Comparison of ENCODE assay signal across 13 cellular contexts in the genomic region with DNA sequence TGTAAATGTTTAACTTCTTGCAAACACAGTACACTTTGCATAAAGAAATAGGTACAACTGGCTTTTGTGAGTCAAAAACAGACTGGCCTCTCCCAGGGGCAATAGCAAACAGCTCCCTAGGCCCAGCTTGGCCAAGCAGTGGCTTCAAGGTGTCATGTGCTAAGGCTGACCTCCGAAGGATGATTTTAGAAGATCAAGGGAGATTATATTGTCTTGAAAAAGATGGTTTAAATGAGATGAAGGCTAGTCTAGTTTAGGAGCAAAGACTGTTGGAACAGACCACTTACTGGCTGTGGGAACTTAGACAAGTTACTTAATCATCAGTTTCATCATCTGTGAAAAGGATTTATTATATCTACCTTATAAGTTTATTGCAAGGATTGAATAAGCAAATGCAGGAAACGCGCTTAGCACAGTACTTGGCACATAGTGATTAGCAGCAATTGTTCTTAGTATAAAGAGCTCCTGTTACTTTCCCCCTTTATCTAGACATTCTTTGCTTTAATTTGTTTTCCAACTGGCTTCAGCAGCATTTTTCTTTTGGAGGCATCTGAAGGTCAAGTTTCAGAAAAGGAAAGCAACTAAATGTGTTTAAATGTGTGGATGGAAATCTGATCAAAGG. TPM values are rescaled to one million over a fixed set of nuclear protein-coding genes. Genes with fewer than 3 reads are reported as not detected.
A peak's percentile ranks its signal among the peaks of the same experiment; 100 is the strongest.
DNase-seq lines count a peak whose midpoint lies in the region; ATAC-seq, FAIRE-seq and TF ChIP-seq lines count a peak whose summit lies in the region.
"Had no signal": no experiment of that assay in that cellular context is flagged by ENCODE, and none has a peak within 500 bp of the region (broad histone marks: within the 10 kb centered on the region; RNA-seq: fewer than 3 reads in every experiment).

No MANE protein-coding gene starts in this region.

- no peak overlapping the region for H3K4me3 ChIP-seq in pancreas
- H3K4me3 ChIP-seq in lower leg skin (ENCODE audit: low read depth, poor library complexity, severe bottlenecking) = no peak overlapping the region
- H3K4me3 ChIP-seq: adrenal gland had no signal

- H3K27me3 ChIP-seq in pancreas = no peaks in the 10 kb centered on the region
- H3K27me3 ChIP-seq: adrenal gland had no signal

- H3K27ac ChIP-seq in pancreas = peak overlapping the region; percentile 0 to 58 (median 32)
- H3K27ac ChIP-seq: WERI-Rb-1 had no signal

- H3K36me3 Mint-ChIP-seq in MCF 10A (ENCODE audit: insufficient read depth, unreplicated experiment) = peaks cover 20% of the 10 kb centered on the region

- FAIRE-seq in pancreas (lab: Jason Lieb, UNC) = no peak

- peaks cover 0 to 17% (median 12%) of the 10 kb centered on the region in 3 donors for H3K4me1 ChIP-seq in pancreas

- TF ChIP-seq CTCF in MCF 10A (IDR thresholded peaks at IDR 0.05; ENCODE audit: unreplicated experiment) = no peak
- TF ChIP-seq CTCF in pancreas (IDR thresholded peaks at IDR 0.05) = no peak
- no peak for TF ChIP-seq CTCF in lower leg skin (IDR thresholded peaks at IDR 0.05)

- no peaks in the 10 kb centered on the region for H3K9me3 Mint-ChIP-seq in MCF 10A (ENCODE audit: unreplicated experiment)
- H3K9me3 Mint-ChIP-seq: stimulated activated naive CD8-positive, alpha-beta T cell treated with anti-CD3 and anti-CD28 coated beads, Interleukin-15, Interleukin-2, amounts not matched to agents 100 ng/mL and 50 ng/mL, for 24 hours had no signal

- no peak for TF ChIP-seq POLR2A in lower leg skin (IDR thresholded peaks at IDR 0.05)

- peak overlapping the region; percentile 48 for H3K4me3 Mint-ChIP-seq in MCF 10A (ENCODE audit: unreplicated experiment)
- H3K4me3 Mint-ChIP-seq: stimulated activated naive CD8-positive, alpha-beta T cell treated with anti-CD3 and anti-CD28 coated beads, Interleukin-15, Interleukin-2, amounts not matched to agents 100 ng/mL and 50 ng/mL, for 24 hours had no signal

- CTCF ChIA-PET in MCF 10A (lab: Yijun Ruan, JAX) = interaction anchor here (0.6 to 1.4 kb wide), 5 partner anchors 14 to 252 kb away, joined by 3 to 5 read pairs (median 3); partner anchors contain the start of gene ANXA3

- WGBS in pancreas, 2 donors = 32 to 35% methylated on average over 3 of the region's 3 CpGs
- 71 to 73% methylated on average over 3 of the region's 3 CpGs for WGBS in lower leg skin, 2 donors

- H3K27me3 Mint-ChIP-seq in MCF 10A (ENCODE audit: insufficient read depth, unreplicated experiment) = no peaks in the 10 kb centered on the region

- ATAC-seq in GM18907 (IDR thresholded peaks at IDR 0.05; ENCODE audit: unreplicated experiment) (peak; percentile 82), HG02970 (IDR thresholded peaks at IDR 0.05; ENCODE audit: low FRiP score, unreplicated experiment) (peak; percentile 42), pancreas (peak in 2 of 4 donors; percentile 54 to 55)

- POLR2A ChIA-PET in MCF 10A (lab: Yijun Ruan, JAX) = interaction anchor here (0.6 to 5.3 kb wide), 16 partner anchors 8 to 1191 kb away, joined by 3 to 38 read pairs (median 4); partner anchors contain the start of gene ANXA3

- intact Hi-C loops in MCF 10A (cut with micrococcal nuclease) (no loop called here), pancreas (cut with DNase I) (no loop called here), lower leg skin (cut with DNase I; ENCODE audit: low total_unique reads) (no loop called here)

- H3K36me3 ChIP-seq in pancreas = no peaks in the 10 kb centered on the region
- H3K36me3 ChIP-seq: adrenal gland, WERI-Rb-1 had no signal

- DNase-seq in MCF 10A (ENCODE audit: unreplicated experiment) (no peak), pancreas (no peak), lower leg skin (ENCODE audit: low spot score in 2 of 2) (no peak), NCI-H146 treated with DMSO at 0.1 percent for 48 hours (lab: John Stamatoyannopoulos, UW; ENCODE audit: unreplicated experiment) (no peak), UCSD-AML1 (lab: John Stamatoyannopoulos, UW; ENCODE audit: unreplicated experiment) (no peak), hepatic stellate cell (ENCODE audit: low spot score) (no peak)
- DNase-seq: DND-41, NCI-H345, WERI-Rb-1 had no signal

- H3K4me1 Mint-ChIP-seq in MCF 10A (ENCODE audit: insufficient read depth, unreplicated experiment) = peaks cover 50% of the 10 kb centered on the region

- H3K27ac Mint-ChIP-seq in MCF 10A (ENCODE audit: low read depth, unreplicated experiment) = peak overlapping the region; percentile 93
- H3K27ac Mint-ChIP-seq: stimulated activated naive CD8-positive, alpha-beta T cell treated with anti-CD3 and anti-CD28 coated beads, Interleukin-15, Interleukin-2, amounts not matched to agents 100 ng/mL and 50 ng/mL, for 24 hours had no signal

- H3K9me3 ChIP-seq in pancreas = no peaks in the 10 kb centered on the region
- H3K9me3 ChIP-seq: adrenal gland had no signal

- BruUV-seq in MCF 10A (replicated peaks; lab: Mats Ljungman, UMichigan) = no TSS peak

RNA-seq across cellular contexts. Expression of gene ANXA3, which starts 17.2 kb away (rescaled TPM):
- total RNA-seq in MCF 10A (2022) (260 and 272 TPM in 2 replicates), pancreas (10 to 100 TPM; 18.7 to 53.3 (median 22.0) TPM), lower leg skin (10 to 100 TPM; 13.5 to 34.3 (median 21.2) TPM)
- polyA plus RNA-seq in pancreas = 10 to 100 TPM; 52.2 to 64.8 TPM
